ENCODE assay signal across 23 cellular contexts in the genomic region with DNA sequence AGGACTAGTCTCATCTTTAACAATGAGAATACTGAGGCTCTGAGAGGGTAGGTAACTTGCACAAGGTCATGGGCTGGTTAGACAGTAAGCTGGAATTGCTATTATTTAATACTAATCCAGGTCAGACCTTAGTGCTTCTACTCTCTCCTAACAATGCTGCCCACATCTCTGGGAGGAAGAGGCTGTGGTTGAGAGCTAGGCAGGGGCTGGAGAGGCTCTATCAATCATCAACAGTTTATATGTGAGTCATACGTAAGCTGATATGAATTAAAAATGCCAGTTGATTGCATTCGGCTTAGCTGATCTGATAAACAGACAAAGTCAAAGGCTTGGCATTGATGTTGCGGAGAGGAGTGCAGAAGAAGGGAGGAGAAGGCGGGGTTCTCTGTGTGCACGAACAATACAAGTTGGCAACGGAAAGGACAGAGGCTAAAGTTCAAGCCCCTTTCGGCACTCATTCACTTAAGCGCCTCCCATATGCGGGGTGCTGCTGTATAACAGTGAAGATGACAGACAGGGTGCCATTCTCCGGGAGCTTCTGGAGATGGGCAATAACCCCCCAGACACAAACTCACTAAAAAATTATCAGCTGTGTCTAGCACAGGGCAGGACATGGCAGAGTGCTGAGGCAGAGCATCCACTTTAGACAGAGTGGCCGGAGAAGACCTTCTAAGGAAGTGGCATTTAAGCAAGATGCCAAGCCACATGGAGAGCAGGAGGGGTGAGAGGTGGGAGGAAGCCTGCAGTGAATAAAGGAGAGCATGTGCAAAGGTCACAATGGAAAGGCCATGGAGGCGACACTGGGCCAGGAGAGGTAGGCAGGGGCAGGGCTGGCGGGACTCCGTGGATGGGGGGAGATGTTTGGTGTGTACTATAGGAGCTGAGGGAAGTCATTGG.
DNase-seq lines count a peak whose midpoint lies in the region; ATAC-seq, FAIRE-seq and TF ChIP-seq lines count a peak whose summit lies in the region.
"Had no signal": no experiment of that assay in that cellular context is flagged by ENCODE, and none has a peak within 500 bp of the region (broad histone marks: within the 10 kb centered on the region; RNA-seq: fewer than 3 reads in every experiment).

No MANE protein-coding gene starts in this region.

- intact Hi-C loops in Right ventricle myocardium superior (cut with DNase I) (no loop called here), left cardiac atrium (cut with DNase I) (no loop called here)

- peak; percentile 43 for ATAC-seq in Right ventricle myocardium superior (ENCODE audit: poor library complexity)
- peak; percentile 49 to 55 for ATAC-seq in left cardiac atrium
- no peak for ATAC-seq in left lobe of liver
- no peak for ATAC-seq in GM21447 (IDR thresholded peaks at IDR 0.05; ENCODE audit: unreplicated experiment)

- TF ChIP-seq CTCF in right atrium auricular region (IDR thresholded peaks at IDR 0.05), result no peak

- H3K4me3 ChIP-seq in right atrium auricular region, result no peak overlapping the region
- no peak overlapping the region for H3K4me3 ChIP-seq in small intestine (ENCODE audit: low read depth in 1 of 2, low read length in 2 of 2)

- WGBS in small intestine, 3 donors, result 16 to 58% (median 32%) methylated on average over 14 of the region's 14 CpGs

- H3K27me3 ChIP-seq in right atrium auricular region, result no peaks in the 10 kb centered on the region
- no peaks in the 10 kb centered on the region for H3K27me3 ChIP-seq in small intestine (ENCODE audit: control insufficient read depth in 2 of 2, insufficient read depth in 2 of 2, low read length in 2 of 2)

- H3K4me1 ChIP-seq in right atrium auricular region (peaks cover 0 to 22% of the 10 kb centered on the region in 2 donors), small intestine (ENCODE audit: control insufficient read depth in 2 of 2, insufficient read depth in 1 of 2, low read depth in 1 of 2, low read length in 1 of 2) (no peaks in the 10 kb centered on the region)

- FAIRE-seq in small intestine (lab: Jason Lieb, UNC), result no peak
- FAIRE-seq: H54 had no signal

- H3K36me3 ChIP-seq in right atrium auricular region (no peaks in the 10 kb centered on the region), small intestine (ENCODE audit: control insufficient read depth in 2 of 2, insufficient read depth in 2 of 2, low read length in 2 of 2) (no peaks in the 10 kb centered on the region)

- H3K27ac ChIP-seq in right atrium auricular region, result no peak overlapping the region
- no peak overlapping the region for H3K27ac ChIP-seq in small intestine (ENCODE audit: low read depth in 1 of 2, low read length in 1 of 2)
- H3K27ac ChIP-seq: C4-2B had no signal

- DNase-seq in Right ventricle myocardium superior (no peak), right atrium auricular region (ENCODE audit: low spot score) (no peak), SW480 (ENCODE audit: low spot score) (peak; percentile 34), left cardiac atrium (no peak), small intestine (peak; percentile 73), T-helper 9 cell (no peak), left lobe of liver (ENCODE audit: low spot score) (no peak)
- DNase-seq: 8988T; AML-193; CD8-positive, alpha-beta memory T cell; EL; GF-D8; Kasumi-1; MM.1S; NCI-H1092; NCI-H1436; NCI-H1930; NCI-H226; NCI-H510A treated with DMSO at 0.1 percent for 48 hours; NCI-H748 treated with DMSO at 0.1 percent for 48 hours had no signal

- no peaks in the 10 kb centered on the region for H3K9me3 ChIP-seq in right atrium auricular region
- peaks cover 2% of the 10 kb centered on the region for H3K9me3 ChIP-seq in small intestine (ENCODE audit: control insufficient read depth, low read depth)

Comparison
In these comparisons a context has a peak if more than half of its experiments do, and no peak if none do; other contexts are left out.
1. ATAC-seq: peak in Right ventricle myocardium superior (single experiment) and left cardiac atrium (2 of 2); none in left lobe of liver (single experiment) and GM21447 (single experiment).
2. DNase-seq: peak in SW480 (single experiment) and small intestine (single experiment); none in Right ventricle myocardium superior (single experiment), right atrium auricular region (single experiment), left cardiac atrium (single experiment), T-helper 9 cell (single experiment) and left lobe of liver (single experiment).